ENCODE assay signal across 8 cellular contexts in the genomic region with DNA sequence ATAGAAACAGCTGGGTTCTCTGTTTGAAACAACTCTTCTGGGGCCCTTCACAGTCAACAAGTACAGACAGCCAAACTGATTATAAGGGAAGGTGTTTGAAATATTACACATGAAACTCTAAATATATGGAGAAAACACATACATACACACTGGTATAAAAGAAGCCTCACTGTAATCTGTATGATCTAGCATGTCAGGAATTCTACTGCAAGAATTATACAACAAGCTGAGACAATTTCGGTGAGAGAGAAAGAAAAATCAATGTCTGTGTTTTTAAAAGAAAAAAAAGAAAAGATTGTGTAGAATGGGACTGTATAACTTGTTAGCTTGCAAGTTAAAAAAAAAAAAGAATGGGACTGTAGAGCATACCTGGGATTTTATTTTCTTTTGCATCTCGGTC. TPM values are rescaled to one million over a fixed set of nuclear protein-coding genes. Genes with fewer than 3 reads are reported as not detected.
A peak's percentile ranks its signal among the peaks of the same experiment; 100 is the strongest.
DNase-seq lines count a peak whose midpoint lies in the region; ATAC-seq and TF ChIP-seq lines count a peak whose summit lies in the region.

No MANE protein-coding gene starts in this region.

- TF ChIP-seq CTCF in A673 (conservative IDR thresholded peaks at IDR 0.05; ENCODE audit: low read depth, low read length), result no peak

- ATAC-seq in GM19455 (IDR thresholded peaks at IDR 0.05; ENCODE audit: unreplicated experiment), result peak; percentile 12
- peak; percentile 25 for ATAC-seq in HG03175 (IDR thresholded peaks at IDR 0.05; ENCODE audit: unreplicated experiment)

- no peak for DNase-seq in A673 (ENCODE audit: low spot score)
- no peak for DNase-seq in activated CD8-positive, alpha-beta memory T cell treated with anti-CD3 and anti-CD28 coated beads for 24 hours
- no peak for DNase-seq in NCI-H2081 (lab: John Stamatoyannopoulos, UW)
- no peak for DNase-seq in OCI-M2 (lab: John Stamatoyannopoulos, UW; ENCODE audit: unreplicated experiment)
- DNase-seq in HPDE6-E6E7 (ENCODE audit: extremely low spot score), result no peak

- POLR2A ChIA-PET in A673 (lab: Charles Lee; ENCODE audit: low non-redundant PET), result no interaction called here

- no peak overlapping the region for H3K4me3 ChIP-seq in A673 (ENCODE audit: low read depth, low read length, poor library complexity, severe bottlenecking)
- H3K4me3 ChIP-seq in endocrine pancreas (ENCODE audit: control insufficient read depth, insufficient read depth, low read length), result peak overlapping the region; percentile 54

- CTCF ChIA-PET in A673 (lab: Charles Lee), result interaction anchor here (0.5 to 1.1 kb wide), 3 partner anchors 24 to 842 kb away, joined by 3 to 10 read pairs (median 3); no protein-coding TSS in a partner anchor

- intact Hi-C loops in A673 (cut with micrococcal nuclease; ENCODE audit: unreplicated experiment), result no loop called here

- H3K36me3 ChIP-seq in A673 (ENCODE audit: insufficient read depth, low read length, poor library complexity, severe bottlenecking) (peaks cover 31% of the 10 kb centered on the region), endocrine pancreas (ENCODE audit: control insufficient read depth, insufficient read depth, low read length) (no peaks in the 10 kb centered on the region)

- no peak overlapping the region for H3K9ac ChIP-seq in endocrine pancreas (ENCODE audit: control insufficient read depth, insufficient read depth, low read length)

- H3K9me3 ChIP-seq in A673 (ENCODE audit: low read depth, low read length, poor library complexity, severe bottlenecking) (peaks cover 15% of the 10 kb centered on the region), endocrine pancreas (ENCODE audit: control insufficient read depth, low read length) (no peaks in the 10 kb centered on the region)

- H3K4me1 ChIP-seq in A673 (ENCODE audit: insufficient read depth, low read length, poor library complexity, severe bottlenecking) (peaks cover 34% of the 10 kb centered on the region), endocrine pancreas (ENCODE audit: control insufficient read depth, insufficient read depth, low read length) (peaks cover 10% of the 10 kb centered on the region)

- no peaks in the 10 kb centered on the region for H3K27me3 ChIP-seq in A673 (replicated peaks; ENCODE audit: insufficient read depth, low read depth, low read length, poor library complexity)
- H3K27me3 ChIP-seq in endocrine pancreas (ENCODE audit: control insufficient read depth, insufficient read depth, low read length), result no peaks in the 10 kb centered on the region

- peak overlapping the region; percentile 28 for H3K27ac ChIP-seq in A673 (ENCODE audit: low read depth, low read length, poor library complexity, severe bottlenecking)

- no TSS peak for BruUV-seq in A673 (replicated peaks; lab: Mats Ljungman, UMichigan)

RNA-seq across cellular contexts. Expression of a gene that starts 26.3 kb away (rescaled TPM):
- 27.9 and 29.3 TPM in 2 replicates for total RNA-seq in A673 (2021)
